In the genomic region with DNA sequence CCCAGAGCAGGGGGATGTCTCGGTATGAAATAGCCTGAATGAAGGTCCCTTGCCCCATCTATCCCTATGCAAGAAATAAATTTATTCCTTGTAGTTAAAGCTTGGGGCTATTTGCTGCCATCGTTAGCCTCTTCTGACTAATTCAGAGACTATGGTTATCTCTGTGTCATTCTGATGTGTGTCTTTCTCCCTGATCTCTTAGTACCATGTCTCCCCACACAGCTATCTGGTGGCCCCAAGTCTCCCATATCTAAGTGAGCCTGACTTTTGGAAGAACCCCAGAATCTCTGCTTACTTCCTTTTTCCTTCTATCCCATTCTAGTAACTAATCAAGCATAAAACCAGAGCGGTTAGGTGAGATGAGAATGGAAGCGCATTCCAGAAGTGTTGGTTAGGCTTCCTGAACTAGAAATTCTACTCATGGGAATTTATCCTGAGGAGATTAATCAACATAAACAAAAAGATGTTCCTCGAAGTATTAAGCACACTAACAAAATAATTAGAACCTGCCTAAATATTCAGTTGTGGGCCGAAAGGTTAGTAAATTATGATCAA, we compare ENCODE assay signal across 13 cellular contexts.
DNase-seq lines count a peak whose midpoint lies in the region; ATAC-seq and TF ChIP-seq lines count a peak whose summit lies in the region.
"Had no signal": no experiment of that assay in that cellular context is flagged by ENCODE, and none has a peak within 500 bp of the region (broad histone marks: within the 10 kb centered on the region; RNA-seq: fewer than 3 reads in every experiment).

No MANE protein-coding gene starts in this region.

- H3K4me3 Mint-ChIP-seq in activated T-cell treated with anti-CD3 and anti-CD28 coated beads, Interleukin-2, amount 50 U/mL, for 4 hours = no peak overlapping the region
- peak overlapping the region; percentile 9 for H3K4me3 Mint-ChIP-seq in activated T-helper 17 cell treated with anti-CD3 and anti-CD28 coated beads, Interleukin-2, amount 50 U/mL, for 72 hours
- H3K4me3 Mint-ChIP-seq in stimulated activated memory B cell treated with anti-CD40 and anti-IgM and Interleukin-4, amounts not matched to agents 10 μg/mL and 1 μg/mL and 100 μg/mL, for 72 hours = no peak overlapping the region

- CTCF ChIA-PET in PC-9 (lab: Charles Lee) = no interaction called here

- H3K36me3 Mint-ChIP-seq in activated T-cell treated with anti-CD3 and anti-CD28 coated beads, Interleukin-2, amount 50 U/mL, for 4 hours (ENCODE audit: insufficient read depth) = no peaks in the 10 kb centered on the region
- no peaks in the 10 kb centered on the region for H3K36me3 Mint-ChIP-seq in activated T-helper 17 cell treated with anti-CD3 and anti-CD28 coated beads, Interleukin-2, amount 50 U/mL, for 72 hours (ENCODE audit: low read depth)
- no peaks in the 10 kb centered on the region for H3K36me3 Mint-ChIP-seq in stimulated activated memory B cell treated with anti-CD40 and anti-IgM and Interleukin-4, amounts not matched to agents 10 μg/mL and 1 μg/mL and 100 μg/mL, for 72 hours
- H3K36me3 Mint-ChIP-seq: activated naive CD4-positive, alpha-beta T cell treated with anti-CD3 and anti-CD28 coated beads, Interleukin-2, amount 50 U/mL, for 24 hours had no signal

- no peaks in the 10 kb centered on the region for H3K36me3 ChIP-seq in PC-9 (ENCODE audit: low read depth)
- H3K36me3 ChIP-seq: ovary had no signal

- H3K9me2 ChIP-seq in PC-9 (ENCODE audit: insufficient read depth) = no peaks in the 10 kb centered on the region

- H4K20me1 ChIP-seq in PC-9 (ENCODE audit: insufficient read depth) = no peaks in the 10 kb centered on the region

- no peaks in the 10 kb centered on the region for H3K9me3 Mint-ChIP-seq in activated T-cell treated with anti-CD3 and anti-CD28 coated beads, Interleukin-2, amount 50 U/mL, for 4 hours
- no peaks in the 10 kb centered on the region for H3K9me3 Mint-ChIP-seq in activated T-helper 17 cell treated with anti-CD3 and anti-CD28 coated beads, Interleukin-2, amount 50 U/mL, for 72 hours
- no peaks in the 10 kb centered on the region for H3K9me3 Mint-ChIP-seq in stimulated activated memory B cell treated with anti-CD40 and anti-IgM and Interleukin-4, amounts not matched to agents 10 μg/mL and 1 μg/mL and 100 μg/mL, for 72 hours
- H3K9me3 Mint-ChIP-seq: activated naive CD4-positive, alpha-beta T cell treated with anti-CD3 and anti-CD28 coated beads, Interleukin-2, amount 50 U/mL, for 24 hours had no signal

- peak; percentile 20 to 42 for ATAC-seq in activated T-cell treated with anti-CD3 and anti-CD28 coated beads, Interleukin-2, amount 50 U/mL, for 4 hours
- ATAC-seq in HG02642 (IDR thresholded peaks at IDR 0.05; ENCODE audit: poor library complexity, unreplicated experiment) = peak; percentile 25
- ATAC-seq in activated T-helper 17 cell treated with anti-CD3 and anti-CD28 coated beads, Interleukin-2, amount 50 U/mL, for 72 hours (replicated peaks) = peak; percentile 75
- ATAC-seq in stimulated activated memory B cell treated with anti-CD40 and anti-IgM and Interleukin-4, amounts not matched to agents 10 μg/mL and 1 μg/mL and 100 μg/mL, for 72 hours = peak; percentile 31

- H3K9me3 ChIP-seq in PC-9 (ENCODE audit: insufficient read depth, low read depth) = no peaks in the 10 kb centered on the region
- H3K9me3 ChIP-seq: ovary, testis had no signal

- no peaks in the 10 kb centered on the region for H3K27me3 Mint-ChIP-seq in activated T-cell treated with anti-CD3 and anti-CD28 coated beads, Interleukin-2, amount 50 U/mL, for 4 hours (ENCODE audit: low read depth)
- no peaks in the 10 kb centered on the region for H3K27me3 Mint-ChIP-seq in activated T-helper 17 cell treated with anti-CD3 and anti-CD28 coated beads, Interleukin-2, amount 50 U/mL, for 72 hours
- H3K27me3 Mint-ChIP-seq in stimulated activated memory B cell treated with anti-CD40 and anti-IgM and Interleukin-4, amounts not matched to agents 10 μg/mL and 1 μg/mL and 100 μg/mL, for 72 hours = peaks cover 38% of the 10 kb centered on the region
- H3K27me3 Mint-ChIP-seq: activated naive CD4-positive, alpha-beta T cell treated with anti-CD3 and anti-CD28 coated beads, Interleukin-2, amount 50 U/mL, for 24 hours had no signal

- no peak overlapping the region for H3K27ac ChIP-seq in PC-9
- H3K27ac ChIP-seq: ovary, testis had no signal

- H3F3A ChIP-seq in PC-9 (ENCODE audit: insufficient read depth, low read depth) = peaks cover 22% of the 10 kb centered on the region

- DNase-seq in activated T-cell treated with anti-CD3 and anti-CD28 coated beads, Interleukin-2, amount 50 U/mL, for 4 hours = no peak
- DNase-seq in activated T-cell treated with anti-CD3 and anti-CD28 coated beads, Interleukin-2, amount 50 U/mL, for 1 hour = no peak
- no peak for DNase-seq in PC-9
- no peak for DNase-seq in activated CD4-positive, CD25-positive, alpha-beta regulatory T cell treated with anti-CD3 and anti-CD28 coated beads, Interleukin-2, amount 50 U/mL, for 72 hours
- DNase-seq in NK-92 treated with Interleukin-12 subunit alpha and Interleukin-12 subunit beta, amount 100 ng/mL, for 24 hours (lab: John Stamatoyannopoulos, UW) = no peak
- DNase-seq: mesendoderm, NCI-H187, ovary, testis had no signal

- H2AFZ ChIP-seq in PC-9 = no peak overlapping the region

- H3K4me2 ChIP-seq in PC-9 = no peak overlapping the region

- no TSS peak for BruUV-seq in PC-9 (replicated peaks; lab: Mats Ljungman, UMichigan)

- no peaks in the 10 kb centered on the region for H3K79me2 ChIP-seq in PC-9 (ENCODE audit: low read depth)

- peaks cover 32% of the 10 kb centered on the region for H3K4me1 ChIP-seq in PC-9 (replicated peaks; ENCODE audit: insufficient read depth)

- peak overlapping the region; percentile 49 for H3K27ac Mint-ChIP-seq in activated T-helper 17 cell treated with anti-CD3 and anti-CD28 coated beads, Interleukin-2, amount 50 U/mL, for 72 hours
- no peak overlapping the region for H3K27ac Mint-ChIP-seq in stimulated activated memory B cell treated with anti-CD40 and anti-IgM and Interleukin-4, amounts not matched to agents 10 μg/mL and 1 μg/mL and 100 μg/mL, for 72 hours
- H3K27ac Mint-ChIP-seq: activated naive CD4-positive, alpha-beta T cell treated with anti-CD3 and anti-CD28 coated beads, Interleukin-2, amount 50 U/mL, for 24 hours had no signal

- POLR2A ChIA-PET in PC-9 (lab: Charles Lee; ENCODE audit: unreplicated experiment) = no interaction called here

- TF ChIP-seq CTCF in PC-9 (conservative IDR thresholded peaks at IDR 0.05) = no peak

- peaks cover 34% of the 10 kb centered on the region for H3K4me1 Mint-ChIP-seq in activated T-cell treated with anti-CD3 and anti-CD28 coated beads, Interleukin-2, amount 50 U/mL, for 4 hours (ENCODE audit: low read depth)
- peaks cover 32% of the 10 kb centered on the region for H3K4me1 Mint-ChIP-seq in activated T-helper 17 cell treated with anti-CD3 and anti-CD28 coated beads, Interleukin-2, amount 50 U/mL, for 72 hours
- H3K4me1 Mint-ChIP-seq in stimulated activated memory B cell treated with anti-CD40 and anti-IgM and Interleukin-4, amounts not matched to agents 10 μg/mL and 1 μg/mL and 100 μg/mL, for 72 hours = peaks cover 29% of the 10 kb centered on the region

- intact Hi-C loops in PC-9 (cut with micrococcal nuclease; ENCODE audit: unreplicated experiment) = loop anchor here (2.0 kb wide), 1 partner anchor 917 kb away; no protein-coding TSS in a partner anchor

- no peaks in the 10 kb centered on the region for H3K27me3 ChIP-seq in PC-9 (ENCODE audit: insufficient read depth, low read depth)
- H3K27me3 ChIP-seq: ovary, testis had no signal

- no peak overlapping the region for H3K4me3 ChIP-seq in PC-9
- H3K4me3 ChIP-seq: ovary, testis had no signal

Comparison
In these comparisons a context has a peak if more than half of its experiments do, and no peak if none do; other contexts are left out.
1. ATAC-seq: peak in every context shown above with its lines; median percentile 75 in activated T-helper 17 cell treated with anti-CD3 and anti-CD28 coated beads, Interleukin-2, amount 50 U/mL, for 72 hours; 31 in activated T-cell treated with anti-CD3 and anti-CD28 coated beads, Interleukin-2, amount 50 U/mL, for 4 hours; 31 in stimulated activated memory B cell treated with anti-CD40 and anti-IgM and Interleukin-4, amounts not matched to agents 10 μg/mL and 1 μg/mL and 100 μg/mL, for 72 hours; 25 in HG02642.